19 cellular contexts compared by ENCODE assay signal in the genomic region with DNA sequence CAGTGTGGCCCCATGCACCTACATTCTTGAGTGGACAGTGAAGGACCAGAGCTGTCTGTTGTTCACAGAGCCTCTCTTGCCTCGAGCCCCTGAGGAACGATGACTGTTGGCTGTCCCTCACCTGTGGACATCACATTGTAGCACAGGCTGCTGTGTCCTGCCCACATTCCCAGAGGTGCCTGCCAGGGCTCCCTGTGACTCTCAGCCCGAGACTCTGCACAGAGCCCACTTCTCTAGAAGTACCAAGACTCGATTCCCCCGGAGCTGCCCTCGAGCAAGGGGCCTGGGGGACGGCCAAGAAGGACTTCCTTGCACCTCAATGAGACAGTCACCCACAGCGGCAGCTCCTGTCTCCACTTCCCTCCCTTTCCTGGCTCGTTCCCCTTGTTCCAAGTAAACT. TPM values are rescaled to one million over a fixed set of nuclear protein-coding genes. Genes with fewer than 3 reads are reported as not detected.
DNase-seq lines count a peak whose midpoint lies in the region; ATAC-seq and TF ChIP-seq lines count a peak whose summit lies in the region.
"Had no signal": no experiment of that assay in that cellular context is flagged by ENCODE, and none has a peak within 500 bp of the region (broad histone marks: within the 10 kb centered on the region; RNA-seq: fewer than 3 reads in every experiment).

No MANE protein-coding gene starts in this region.

- H3K9me3 Mint-ChIP-seq in activated CD8-positive, alpha-beta memory T cell treated with anti-CD3 and anti-CD28 coated beads, Interleukin-2, amount 10 ng/mL, durations not matched to agents 7 days and 5 days (ENCODE audit: low read depth) = no peaks in the 10 kb centered on the region
- H3K9me3 Mint-ChIP-seq: CD4-positive, alpha-beta T cell had no signal

- no peaks in the 10 kb centered on the region for H3K4me1 ChIP-seq in sigmoid colon
- H3K4me1 ChIP-seq: HAP-1 had no signal

- TF ChIP-seq EP300 in sigmoid colon (IDR thresholded peaks at IDR 0.05) = no peak

- H3K4me3 ChIP-seq in sigmoid colon = no peak overlapping the region
- H3K4me3 ChIP-seq: HAP-1 had no signal

- H3K27me3 ChIP-seq in sigmoid colon = peaks cover 0 to 29% (median 13%) of the 10 kb centered on the region in 3 donors

- ATAC-seq in activated CD8-positive, alpha-beta memory T cell treated with anti-CD3 and anti-CD28 coated beads, Interleukin-2, amount 10 ng/mL, durations not matched to agents 7 days and 5 days = no peak
- no peak for ATAC-seq in HG02970 (IDR thresholded peaks at IDR 0.05; ENCODE audit: low FRiP score, unreplicated experiment)

- DNase-seq in activated CD8-positive, alpha-beta memory T cell treated with anti-CD3 and anti-CD28 coated beads for 24 hours = peak; percentile 49
- DNase-seq in activated CD8-positive, alpha-beta memory T cell treated with anti-CD3 and anti-CD28 coated beads, Interleukin-2, amount 10 ng/mL, durations not matched to agents 7 days and 5 days = no peak
- DNase-seq in AG20443 (ENCODE audit: low spot score) (peak; percentile 7), ecto neural progenitor cell (ENCODE audit: low spot score) (peak; percentile 34), sigmoid colon (peak; percentile 20), DMS114 treated with DMSO at 0.1 percent for 48 hours (lab: John Stamatoyannopoulos, UW; ENCODE audit: unreplicated experiment) (no peak), mucosa of gallbladder (ENCODE audit: low spot score) (no peak)
- DNase-seq: 8988T; ACHN; C1 segment of cervical spinal cord; Calu3; CD4-positive, alpha-beta T cell; DMS153; DMS79 treated with DMSO at 0.1 percent for 48 hours; EL; GOT3 had no signal

- H3K9me3 ChIP-seq in sigmoid colon = no peaks in the 10 kb centered on the region
- H3K9me3 ChIP-seq: HAP-1 had no signal

- no peaks in the 10 kb centered on the region for H3K36me3 Mint-ChIP-seq in activated CD8-positive, alpha-beta memory T cell treated with anti-CD3 and anti-CD28 coated beads, Interleukin-2, amount 10 ng/mL, durations not matched to agents 7 days and 5 days

- intact Hi-C loops in sigmoid colon (cut with DNase I) = no loop called here

- no peak for TF ChIP-seq CTCF in sigmoid colon (IDR thresholded peaks at IDR 0.05)

- H3K27me3 Mint-ChIP-seq in activated CD8-positive, alpha-beta memory T cell treated with anti-CD3 and anti-CD28 coated beads, Interleukin-2, amount 10 ng/mL, durations not matched to agents 7 days and 5 days = peaks cover 20% of the 10 kb centered on the region

- 66 to 77% methylated on average over 9 of the region's 9 CpGs for WGBS in sigmoid colon, 2 donors

- CTCF ChIA-PET in activated CD8-positive, alpha-beta memory T cell treated with anti-CD3 and anti-CD28 coated beads, Interleukin-2, amount 10 ng/mL, durations not matched to agents 7 days and 5 days (lab: Charles Lee) = no interaction called here

- H3K4me3 Mint-ChIP-seq in activated CD8-positive, alpha-beta memory T cell treated with anti-CD3 and anti-CD28 coated beads, Interleukin-2, amount 10 ng/mL, durations not matched to agents 7 days and 5 days = no peak overlapping the region
- H3K4me3 Mint-ChIP-seq: B cell; CD4-positive, alpha-beta T cell had no signal

- no peak for TF ChIP-seq POLR2A in sigmoid colon (IDR thresholded peaks at IDR 0.05)

- no peak overlapping the region for H3K27ac ChIP-seq in sigmoid colon

- no peaks in the 10 kb centered on the region for H3K4me1 Mint-ChIP-seq in activated CD8-positive, alpha-beta memory T cell treated with anti-CD3 and anti-CD28 coated beads, Interleukin-2, amount 10 ng/mL, durations not matched to agents 7 days and 5 days
- H3K4me1 Mint-ChIP-seq: B cell had no signal

- no peak overlapping the region for H3K27ac Mint-ChIP-seq in activated CD8-positive, alpha-beta memory T cell treated with anti-CD3 and anti-CD28 coated beads, Interleukin-2, amount 10 ng/mL, durations not matched to agents 7 days and 5 days
- H3K27ac Mint-ChIP-seq: B cell; CD4-positive, alpha-beta T cell had no signal

- no peaks in the 10 kb centered on the region for H3K36me3 ChIP-seq in sigmoid colon
- H3K36me3 ChIP-seq: HAP-1 had no signal

RNA-seq across cellular contexts. Expression of a gene that starts 28.6 kb away (rescaled TPM):
- total RNA-seq in activated CD8-positive, alpha-beta memory T cell treated with anti-CD3 and anti-CD28 coated beads, Interleukin-2, amount 10 ng/mL, durations not matched to agents 7 days and 5 days = 10 to 100 TPM; 18.8 to 19.6 TPM
- total RNA-seq in sigmoid colon = 10 to 100 TPM; 21.0 to 60.7 (median 37.5) TPM
- polyA plus RNA-seq in sigmoid colon = 10 to 100 TPM; 21.7 to 36.9 (median 23.4) TPM
- total RNA-seq in mucosa of gallbladder = 78.4 TPM

RNA-seq across cellular contexts. Expression of a gene that starts 41.3 kb away (rescaled TPM):
- 10 to 100 TPM; 18.9 to 23.9 TPM for total RNA-seq in activated CD8-positive, alpha-beta memory T cell treated with anti-CD3 and anti-CD28 coated beads, Interleukin-2, amount 10 ng/mL, durations not matched to agents 7 days and 5 days
- total RNA-seq in sigmoid colon (10 to 100 TPM; 26.5 to 39.6 (median 34.8) TPM), mucosa of gallbladder (26.1 TPM)
- 10 to 100 TPM; 11.4 to 22.7 (median 15.3) TPM for polyA plus RNA-seq in sigmoid colon

Comparison
In these comparisons a context has a peak if more than half of its experiments do, and no peak if none do; other contexts are left out.
1. DNase-seq: peak in activated CD8-positive, alpha-beta memory T cell treated with anti-CD3 and anti-CD28 coated beads for 24 hours (single experiment), AG20443 (single experiment), ecto neural progenitor cell (single experiment) and sigmoid colon (single experiment); none in activated CD8-positive, alpha-beta memory T cell treated with anti-CD3 and anti-CD28 coated beads, Interleukin-2, amount 10 ng/mL, durations not matched to agents 7 days and 5 days (single experiment), DMS114 treated with DMSO at 0.1 percent for 48 hours (single experiment) and mucosa of gallbladder (single experiment).